Comparison of ENCODE assay signal across 9 cellular contexts in genomic region chr10:124677871-124678565, GRCh38.
DNase-seq lines count a peak whose midpoint lies in the region; ATAC-seq and TF ChIP-seq lines count a peak whose summit lies in the region.
"Had no signal": no experiment of that assay in that cellular context is flagged by ENCODE, and none has a peak within 500 bp of the region (broad histone marks: within the 10 kb centered on the region; RNA-seq: fewer than 3 reads in every experiment).

No MANE protein-coding gene starts in this region.

- H3K4me3 ChIP-seq in esophagus muscularis mucosa: no peak overlapping the region

- H3K27me3 ChIP-seq in esophagus muscularis mucosa: no peaks in the 10 kb centered on the region

- peak overlapping the region; percentile 86 to 98 (median 94) for H3K27ac Mint-ChIP-seq in CD14-positive monocyte
- peak overlapping the region; percentile 35 to 94 (median 80) for H3K27ac Mint-ChIP-seq in naive thymus-derived CD8-positive, alpha-beta T cell

- peak overlapping the region; percentile 15 to 43 for H3K4me3 Mint-ChIP-seq in CD14-positive monocyte
- peak overlapping the region; percentile 67 to 84 (median 77) for H3K4me3 Mint-ChIP-seq in naive thymus-derived CD8-positive, alpha-beta T cell

- no peak for DNase-seq in CD14-positive monocyte (ENCODE audit: low spot score)
- peak; percentile 47 for DNase-seq in MV-4-11 (lab: John Stamatoyannopoulos, UW)
- no peak for DNase-seq in esophagus muscularis mucosa (ENCODE audit: extremely low spot score)
- DNase-seq in naive thymus-derived CD8-positive, alpha-beta T cell: no peak
- no peak for DNase-seq in cerebellar nuclear complex (lab: John Stamatoyannopoulos, UW)
- no peak for DNase-seq in GDM1 (lab: John Stamatoyannopoulos, UW)
- DNase-seq in NCI-H774 (lab: John Stamatoyannopoulos, UW): no peak
- DNase-seq: dermis blood vessel endothelial cell had no signal

- H3K36me3 Mint-ChIP-seq in CD14-positive monocyte: peaks cover 72 to 92% of the 10 kb centered on the region in 2 donors
- H3K36me3 Mint-ChIP-seq in naive thymus-derived CD8-positive, alpha-beta T cell: peaks cover 0 to 14% (median 14%) of the 10 kb centered on the region in 3 donors

- no peaks in the 10 kb centered on the region for H3K9me3 ChIP-seq in esophagus muscularis mucosa

- peaks cover 0 to 3% (median 0%) of the 10 kb centered on the region in 3 donors for H3K27me3 Mint-ChIP-seq in CD14-positive monocyte (ENCODE audit: low read depth in 3 of 3)
- H3K27me3 Mint-ChIP-seq in naive thymus-derived CD8-positive, alpha-beta T cell: no peaks in the 10 kb centered on the region

- H3K4me1 ChIP-seq in esophagus muscularis mucosa: peaks cover 77 to 91% (median 80%) of the 10 kb centered on the region in 4 donors

- TF ChIP-seq EP300 in esophagus muscularis mucosa (IDR thresholded peaks at IDR 0.05): no peak

- POLR2A ChIA-PET in naive thymus-derived CD8-positive, alpha-beta T cell (lab: Charles Lee): interaction anchor here (0.8 to 7.9 kb wide), 15 partner anchors 8 to 260 kb away, joined by 3 to 48 read pairs (median 5); no protein-coding TSS in a partner anchor

- intact Hi-C loops in CD14-positive monocyte (cut with micrococcal nuclease): no loop called here
- intact Hi-C loops in esophagus muscularis mucosa (cut with DNase I): no loop called here

- peaks cover 0 to 2% (median 0%) of the 10 kb centered on the region in 7 donors for H3K9me3 Mint-ChIP-seq in CD14-positive monocyte
- no peaks in the 10 kb centered on the region for H3K9me3 Mint-ChIP-seq in naive thymus-derived CD8-positive, alpha-beta T cell

- TF ChIP-seq CTCF in CD14-positive monocyte (IDR thresholded peaks at IDR 0.05): no peak
- TF ChIP-seq CTCF in esophagus muscularis mucosa (IDR thresholded peaks at IDR 0.05): no peak

- H3K4me1 Mint-ChIP-seq in CD14-positive monocyte: peaks cover 82% of the 10 kb centered on the region
- H3K4me1 Mint-ChIP-seq in naive thymus-derived CD8-positive, alpha-beta T cell: peaks cover 48 to 98% (median 84%) of the 10 kb centered on the region in 4 donors

- peak overlapping the region in 3 of 4 donors; percentile 16 to 49 (median 27) for H3K27ac ChIP-seq in esophagus muscularis mucosa (replicated peaks in 1 of 4)

- ATAC-seq in naive thymus-derived CD8-positive, alpha-beta T cell: peak in 1 of 2 donors; percentile 11
- no peak for ATAC-seq in HG02973 (IDR thresholded peaks at IDR 0.05; ENCODE audit: unreplicated experiment)

- peaks cover 7 to 23% (median 22%) of the 10 kb centered on the region in 4 donors for H3K36me3 ChIP-seq in esophagus muscularis mucosa

- WGBS in esophagus muscularis mucosa: 45% methylated on average over 9 of the region's 9 CpGs

- no peak for TF ChIP-seq POLR2A in esophagus muscularis mucosa (IDR thresholded peaks at IDR 0.05; ENCODE audit: low read depth)
